ENCODE assay signal across 24 cellular contexts in genomic region chr2:64784168-64785061, GRCh38.
DNase-seq lines count a peak whose midpoint lies in the region; ATAC-seq, FAIRE-seq and TF ChIP-seq lines count a peak whose summit lies in the region.
"Had no signal": no experiment of that assay in that cellular context is flagged by ENCODE, and none has a peak within 500 bp of the region (broad histone marks: within the 10 kb centered on the region; RNA-seq: fewer than 3 reads in every experiment).

No MANE protein-coding gene starts in this region.

- no peak for TF ChIP-seq EP300 in GM12878 (IDR thresholded peaks at IDR 0.05; ENCODE audit: borderline replicate concordance in 1 of 2, control insufficient read depth in 1 of 2, low read depth in 2 of 2, low read length in 2 of 2)
- peak in 1 of 2 experiments; percentile 76; a peak in 1 of 4 replicates for TF ChIP-seq EP300 in HepG2 (IDR thresholded peaks at IDR 0.05; ENCODE audit: low read depth in 2 of 2, low read length in 2 of 2)
- no peak for TF ChIP-seq EP300 in HepG2 (CRISPR knock-in tag; IDR thresholded peaks at IDR 0.05; ENCODE audit: borderline replicate concordance)

- no peak overlapping the region for H3K4me3 Mint-ChIP-seq in stimulated activated memory B cell treated with anti-CD40 and anti-IgM and Interleukin-4, amounts not matched to agents 10 μg/mL and 1 μg/mL and 100 μg/mL, for 72 hours
- no peak overlapping the region for H3K4me3 Mint-ChIP-seq in activated CD4-positive, alpha-beta T cell treated with anti-CD3 and anti-CD28 coated beads, Interleukin-2, amount 10 ng/mL, durations not matched to agents 7 days and 5 days
- H3K4me3 Mint-ChIP-seq: activated CD4-positive, alpha-beta T cell treated with anti-CD3 and anti-CD28 coated beads for 36 hours; activated CD8-positive, alpha-beta memory T cell treated with anti-CD3 and anti-CD28 coated beads, Interleukin-2, amount 10 ng/mL, durations not matched to agents 7 days and 5 days; activated naive CD4-positive, alpha-beta T cell treated with anti-CD3 and anti-CD28 coated beads, Interleukin-2, amount 50 U/mL, for 24 hours; activated T-helper 1 cell treated with anti-CD3 and anti-CD28 coated beads, Interleukin-12 subunit alpha, Interleukin-12 subunit beta, Interleukin-2, Interleukin-4 antibody, amounts not matched to agents 30 ng/mL and 10 ng/mL and 1 ng/mL, durations not matched to agents 14 hours and 24 hours and 36 hours; CD14-positive monocyte had no signal

- in situ Hi-C loops in GM12878 (cut with MboI) (no loop called here), HepG2 (cut with HindIII; ENCODE audit: extremely low pct_ligation_motif_present, low pct_unique_long_range_greater_than_20kb) (no loop called here)

- WGBS in GM12878 (ENCODE audit: insufficient coverage, insufficient replicate concordance, low lambda C conversion rate, missing lambda C conversion rate), result 78% methylated on average over 14 of the region's 14 CpGs
- WGBS in HepG2 (ENCODE audit: low lambda C conversion rate), result under 1% methylated on average over 11 of the region's 14 CpGs

- H3K36me3 ChIP-seq in HCT116 (ENCODE audit: control insufficient read depth in 1 of 2, insufficient read depth in 2 of 2, low read length in 2 of 2) (no peaks in the 10 kb centered on the region), GM12878 (ENCODE audit: control insufficient read depth in 2 of 2, insufficient read depth in 2 of 2, low read length in 1 of 2) (no peaks in the 10 kb centered on the region), HepG2 (replicated peaks in 1 of 2; ENCODE audit: control insufficient read depth in 1 of 2, insufficient read depth in 2 of 2, low read length in 2 of 2) (no peaks in the 10 kb centered on the region), WERI-Rb-1 (no peaks in the 10 kb centered on the region)
- H3K36me3 ChIP-seq: ascending aorta had no signal

- BruUV-seq in HCT116 (replicated peaks; lab: Mats Ljungman, UMichigan) (no TSS peak), GM12878 (replicated peaks; lab: Mats Ljungman, UMichigan) (no TSS peak), HepG2 (replicated peaks; lab: Mats Ljungman, UMichigan) (no TSS peak)

- H3K36me3 Mint-ChIP-seq in stimulated activated memory B cell treated with anti-CD40 and anti-IgM and Interleukin-4, amounts not matched to agents 10 μg/mL and 1 μg/mL and 100 μg/mL, for 72 hours, result no peaks in the 10 kb centered on the region
- no peaks in the 10 kb centered on the region for H3K36me3 Mint-ChIP-seq in activated CD4-positive, alpha-beta T cell treated with anti-CD3 and anti-CD28 coated beads, Interleukin-2, amount 10 ng/mL, durations not matched to agents 7 days and 5 days (ENCODE audit: low read depth)
- H3K36me3 Mint-ChIP-seq: activated CD8-positive, alpha-beta memory T cell treated with anti-CD3 and anti-CD28 coated beads, Interleukin-2, amount 10 ng/mL, durations not matched to agents 7 days and 5 days; activated naive CD4-positive, alpha-beta T cell treated with anti-CD3 and anti-CD28 coated beads, Interleukin-2, amount 50 U/mL, for 24 hours; CD14-positive monocyte had no signal

- DNase-seq in HCT116 (ENCODE audit: low read depth, low spot score) (no peak), GM12878 (ENCODE audit: low read depth, low spot score) (no peak), HepG2 (ENCODE audit: low spot score) (peak; percentile 59), WERI-Rb-1 (no peak)
- no peak for DNase-seq in activated CD4-positive, alpha-beta T cell treated with anti-CD3 and anti-CD28 coated beads, Interleukin-2, amount 50 U/mL, for 48 hours
- no peak for DNase-seq in activated CD4-positive, alpha-beta T cell treated with anti-CD3 and anti-CD28 coated beads, Interleukin-2, amount 10 ng/mL, durations not matched to agents 7 days and 5 days
- DNase-seq: activated CD4-positive, alpha-beta T cell treated with anti-CD3 and anti-CD28 coated beads for 36 hours; activated CD8-positive, alpha-beta memory T cell treated with anti-CD3 and anti-CD28 coated beads, Interleukin-2, amount 10 ng/mL, durations not matched to agents 7 days and 5 days; cerebellar nuclear complex; hypothalamus; KBM-7; NCI-H1694; NCI-H774; occipital lobe; SHP77 treated with DMSO at 0.1 percent for 48 hours had no signal

- H3K9me3 ChIP-seq in HCT116 (ENCODE audit: control insufficient read depth in 1 of 2, insufficient read depth in 1 of 2, low read depth in 1 of 2, low read length in 2 of 2) (no peaks in the 10 kb centered on the region), GM12878 (replicated peaks; ENCODE audit: control insufficient read depth, insufficient read depth, low read length) (no peaks in the 10 kb centered on the region), HepG2 (ENCODE audit: low read length) (no peaks in the 10 kb centered on the region), WERI-Rb-1 (ENCODE audit: severe bottlenecking) (peaks cover 2% of the 10 kb centered on the region)
- H3K9me3 ChIP-seq: ascending aorta had no signal

- no peak for ATAC-seq in HCT116
- ATAC-seq in GM12878, result 0 out of 3 replicates have a peak, but pooled peaks have one; percentile 26
- ATAC-seq in HepG2, result peak; percentile 93
- peak; percentile 14 for ATAC-seq in stimulated activated memory B cell treated with anti-CD40 and anti-IgM and Interleukin-4, amounts not matched to agents 10 μg/mL and 1 μg/mL and 100 μg/mL, for 72 hours
- no peak for ATAC-seq in HG02884 (IDR thresholded peaks at IDR 0.05; ENCODE audit: unreplicated experiment)
- ATAC-seq: activated CD4-positive, alpha-beta T cell treated with anti-CD3 and anti-CD28 coated beads for 36 hours; activated CD8-positive, alpha-beta memory T cell treated with anti-CD3 and anti-CD28 coated beads, Interleukin-2, amount 10 ng/mL, durations not matched to agents 7 days and 5 days had no signal

- no peaks in the 10 kb centered on the region for H3K27me3 Mint-ChIP-seq in stimulated activated memory B cell treated with anti-CD40 and anti-IgM and Interleukin-4, amounts not matched to agents 10 μg/mL and 1 μg/mL and 100 μg/mL, for 72 hours
- no peaks in the 10 kb centered on the region for H3K27me3 Mint-ChIP-seq in activated CD4-positive, alpha-beta T cell treated with anti-CD3 and anti-CD28 coated beads, Interleukin-2, amount 10 ng/mL, durations not matched to agents 7 days and 5 days
- H3K27me3 Mint-ChIP-seq: activated CD4-positive, alpha-beta T cell treated with anti-CD3 and anti-CD28 coated beads for 36 hours; activated CD8-positive, alpha-beta memory T cell treated with anti-CD3 and anti-CD28 coated beads, Interleukin-2, amount 10 ng/mL, durations not matched to agents 7 days and 5 days; activated naive CD4-positive, alpha-beta T cell treated with anti-CD3 and anti-CD28 coated beads, Interleukin-2, amount 50 U/mL, for 24 hours had no signal

- peaks cover 34% of the 10 kb centered on the region for H3K4me1 Mint-ChIP-seq in stimulated activated memory B cell treated with anti-CD40 and anti-IgM and Interleukin-4, amounts not matched to agents 10 μg/mL and 1 μg/mL and 100 μg/mL, for 72 hours
- H3K4me1 Mint-ChIP-seq in activated CD4-positive, alpha-beta T cell treated with anti-CD3 and anti-CD28 coated beads, Interleukin-2, amount 10 ng/mL, durations not matched to agents 7 days and 5 days, result no peaks in the 10 kb centered on the region
- H3K4me1 Mint-ChIP-seq: activated CD4-positive, alpha-beta T cell treated with anti-CD3 and anti-CD28 coated beads for 36 hours; activated CD8-positive, alpha-beta memory T cell treated with anti-CD3 and anti-CD28 coated beads, Interleukin-2, amount 10 ng/mL, durations not matched to agents 7 days and 5 days; activated naive CD4-positive, alpha-beta T cell treated with anti-CD3 and anti-CD28 coated beads, Interleukin-2, amount 50 U/mL, for 24 hours had no signal

- no peak for TF ChIP-seq POLR2A in HCT116 (IDR thresholded peaks at IDR 0.05; ENCODE audit: borderline replicate concordance, extremely low read depth, insufficient read depth, insufficient read length)
- no peak for TF ChIP-seq POLR2A in GM12878 (IDR thresholded peaks at IDR 0.05; ENCODE audit: low read depth, low read length)
- 0 out of 4 replicates have a peak, but pooled peaks of 1 of the 2 experiments have one; percentile 46 for TF ChIP-seq POLR2A in HepG2 (IDR thresholded peaks at IDR 0.05; ENCODE audit: insufficient read depth in 1 of 2, low read depth in 2 of 2, low read length in 2 of 2)

- H3K27me3 ChIP-seq in HCT116 (ENCODE audit: insufficient read depth, low read length) (no peaks in the 10 kb centered on the region), GM12878 (replicated peaks in 1 of 2; ENCODE audit: control insufficient read depth in 2 of 2, insufficient read depth in 2 of 2, low read length in 1 of 2) (no peaks in the 10 kb centered on the region), HepG2 (ENCODE audit: control insufficient read depth in 1 of 2, insufficient read depth in 2 of 2, low read length in 2 of 2) (peaks cover 0 to 9% of the 10 kb centered on the region in 2 experiments; a peak in 2 of 5 replicates), WERI-Rb-1 (ENCODE audit: insufficient read depth, low read depth, severe bottlenecking) (no peaks in the 10 kb centered on the region)
- H3K27me3 ChIP-seq: ascending aorta had no signal

- H3K9ac ChIP-seq in HCT116 (ENCODE audit: low read length) (no peak overlapping the region), GM12878 (ENCODE audit: control insufficient read depth, insufficient read depth, low read length) (no peak overlapping the region), HepG2 (ENCODE audit: insufficient read depth, low read depth, low read length) (peak overlapping the region; percentile 59)

- H3K4me1 ChIP-seq in HCT116 (ENCODE audit: control insufficient read depth in 1 of 2, insufficient read depth in 2 of 2, low read length in 2 of 2) (peaks cover 14 to 46% of the 10 kb centered on the region in 2 experiments), GM12878 (ENCODE audit: control insufficient read depth, insufficient read depth, low read length) (peaks cover 14% of the 10 kb centered on the region), HepG2 (ENCODE audit: insufficient read depth, low read length) (peaks cover 22% of the 10 kb centered on the region)
- H3K4me1 ChIP-seq: ascending aorta had no signal

- H4K20me1 ChIP-seq in HCT116 (ENCODE audit: insufficient read depth), result no peaks in the 10 kb centered on the region
- no peaks in the 10 kb centered on the region for H4K20me1 ChIP-seq in GM12878 (ENCODE audit: control insufficient read depth, insufficient read depth)
- no peaks in the 10 kb centered on the region for H4K20me1 ChIP-seq in HepG2 (ENCODE audit: insufficient read depth, low read length)

- POLR2A ChIA-PET in HCT116 (lab: Charles Lee), result interaction anchor here (0.5 kb wide), 1 partner anchor 55 kb away, joined by 3 read pairs; no protein-coding TSS in a partner anchor
- POLR2A ChIA-PET in GM12878 (lab: Charles Lee), result interaction anchor here (1.2 to 1.5 kb wide), 3 partner anchors 9 to 11 kb away, joined by 3 to 4 read pairs (median 3); no protein-coding TSS in a partner anchor
- POLR2A ChIA-PET in HepG2 (lab: Yijun Ruan, JAX), result interaction anchor here (0.9 to 1.7 kb wide), 4 partner anchors 9 to 134 kb away, joined by 3 to 8 read pairs (median 4); no protein-coding TSS in a partner anchor
- POLR2A ChIA-PET in activated CD4-positive, alpha-beta T cell treated with anti-CD3 and anti-CD28 coated beads, Interleukin-2, amount 10 ng/mL, durations not matched to agents 7 days and 5 days (lab: Charles Lee), result no interaction called here

- FAIRE-seq in GM12878 (lab: Jason Lieb, UNC) (no peak), HepG2 (lab: Jason Lieb, UNC) (peak; percentile 47)
- FAIRE-seq: frontal cortex, GM18507 had no signal

- RAD21 ChIA-PET in HCT116 (lab: Charles Lee; ENCODE audit: low non-redundant PET in 1 of 2, low total read pairs in 2 of 2, uncharacterized antibody in 2 of 2, unreplicated experiment in 2 of 2) (no interaction called here), GM12878 (lab: Charles Lee; ENCODE audit: unreplicated experiment) (no interaction called here)

- no peak overlapping the region for H2AFZ ChIP-seq in HCT116 (ENCODE audit: low read depth, low read length, poor library complexity, severe bottlenecking)
- peak overlapping the region; percentile 74 for H2AFZ ChIP-seq in GM12878 (ENCODE audit: control insufficient read depth, low read depth, low read length)
- peak overlapping the region; percentile 66 for H2AFZ ChIP-seq in HepG2 (ENCODE audit: low read length)

- SMC1A ChIA-PET in GM12878 (lab: Charles Lee; ENCODE audit: uncharacterized antibody, unreplicated experiment), result interaction anchor here (0.8 to 1.3 kb wide), 3 partner anchors 9 to 194 kb away, joined by 3 to 5 read pairs (median 3); no protein-coding TSS in a partner anchor

- CTCF ChIA-PET in HCT116 (lab: Charles Lee) (no interaction called here), GM12878 (lab: Yijun Ruan, JAX) (interaction anchor here (0.8 to 1.2 kb wide), 4 partner anchors 10 to 114 kb away, joined by 3 to 5 read pairs (median 3); no protein-coding TSS in a partner anchor), HepG2 (lab: Yijun Ruan, JAX; ENCODE audit: low intra/inter-chr PET ratio, low total read pairs) (no interaction called here)
- CTCF ChIA-PET in activated CD4-positive, alpha-beta T cell treated with anti-CD3 and anti-CD28 coated beads, Interleukin-2, amount 10 ng/mL, durations not matched to agents 7 days and 5 days (lab: Charles Lee), result interaction anchor here (1.2 to 1.4 kb wide), 3 partner anchors 10 to 161 kb away, joined by 3 to 5 read pairs (median 3); no protein-coding TSS in a partner anchor

- intact Hi-C loops in HCT116 (cut with micrococcal nuclease), result no loop called here
- intact Hi-C loops in GM12878 (cut with micrococcal nuclease; ENCODE audit: unreplicated experiment), result no loop called here
- intact Hi-C loops in HepG2 (cut with micrococcal nuclease; ENCODE audit: unreplicated experiment), result no loop called here

- no peak for TF ChIP-seq CTCF in HCT116 (IDR thresholded peaks at IDR 0.05 in 2 of 3, conservative IDR thresholded peaks at IDR 0.05 in 1 of 3; ENCODE audit: borderline replicate concordance in 1 of 3, insufficient read depth in 1 of 3, low read depth in 2 of 3, low read length in 2 of 3)
- TF ChIP-seq CTCF in GM12878 (IDR thresholded peaks at IDR 0.05 in 2 of 3, conservative IDR thresholded peaks at IDR 0.05 in 1 of 3; ENCODE audit: control insufficient read depth in 2 of 3, extremely low read depth in 1 of 3, insufficient read depth in 1 of 3, low read depth in 3 of 3, low read length in 3 of 3), result no peak
- TF ChIP-seq CTCF in HepG2 (CRISPR knock-in tag; IDR thresholded peaks at IDR 0.05), result peak; percentile 32; the same call in 1 of the 2 replicates
- no peak for TF ChIP-seq CTCF in WERI-Rb-1 (IDR thresholded peaks at IDR 0.05; ENCODE audit: low read depth, low read length)

- H3K27ac ChIP-seq in HCT116 (ENCODE audit: low read depth, low read length) (no peak overlapping the region; the same call in 1 of the 2 replicates), GM12878 (ENCODE audit: control insufficient read depth, insufficient read depth) (no peak overlapping the region), HepG2 (ENCODE audit: extremely low read length, insufficient read depth, low read length) (peak overlapping the region; percentile 67), WERI-Rb-1 (no peak overlapping the region)
- H3K27ac ChIP-seq: ascending aorta had no signal

- H3K79me2 ChIP-seq in HCT116 (ENCODE audit: insufficient read depth, low read length), result no peaks in the 10 kb centered on the region
- H3K79me2 ChIP-seq in GM12878 (ENCODE audit: control insufficient read depth, insufficient read depth, low read length), result no peaks in the 10 kb centered on the region
- H3K79me2 ChIP-seq in HepG2 (ENCODE audit: insufficient read depth, low read length), result no peaks in the 10 kb centered on the region

- H3K9me3 Mint-ChIP-seq in stimulated activated memory B cell treated with anti-CD40 and anti-IgM and Interleukin-4, amounts not matched to agents 10 μg/mL and 1 μg/mL and 100 μg/mL, for 72 hours, result no peaks in the 10 kb centered on the region
- no peaks in the 10 kb centered on the region for H3K9me3 Mint-ChIP-seq in activated CD4-positive, alpha-beta T cell treated with anti-CD3 and anti-CD28 coated beads, Interleukin-2, amount 10 ng/mL, durations not matched to agents 7 days and 5 days
- H3K9me3 Mint-ChIP-seq: activated naive CD4-positive, alpha-beta T cell treated with anti-CD3 and anti-CD28 coated beads, Interleukin-2, amount 50 U/mL, for 24 hours; activated T-helper 1 cell treated with anti-CD3 and anti-CD28 coated beads, Interleukin-12 subunit alpha, Interleukin-12 subunit beta, Interleukin-2, Interleukin-4 antibody, amounts not matched to agents 30 ng/mL and 10 ng/mL and 1 ng/mL, durations not matched to agents 14 hours and 24 hours and 36 hours had no signal

- TF ChIP-seq RAD21 in HCT116 (IDR thresholded peaks at IDR 0.05; ENCODE audit: low read depth) (no peak), GM12878 (IDR thresholded peaks at IDR 0.05; ENCODE audit: insufficient read depth, low read depth, low read length) (no peak), HepG2 (CRISPR knock-in tag; IDR thresholded peaks at IDR 0.05) (no peak)

- H3K9me2 ChIP-seq in HCT116 (ENCODE audit: insufficient read depth), result no peaks in the 10 kb centered on the region

- H3K4me3 ChIP-seq in HCT116 (replicated peaks in 1 of 2; ENCODE audit: low read depth in 1 of 2, low read length in 2 of 2) (no peak overlapping the region), GM12878 (no peak overlapping the region), HepG2 (replicated peaks in 1 of 3; ENCODE audit: insufficient read depth in 1 of 3, low read depth in 2 of 3, low read length in 3 of 3) (peak overlapping the region; percentile 39 to 75 (median 47)), WERI-Rb-1 (ENCODE audit: low read depth, low read length) (no peak overlapping the region)
- H3K4me3 ChIP-seq: ascending aorta, lung had no signal

- 0 out of 2 replicates have a peak overlapping the region, but pooled peaks have one; percentile 9 for H3K4me2 ChIP-seq in HCT116 (ENCODE audit: low read length)
- H3K4me2 ChIP-seq in GM12878 (ENCODE audit: control insufficient read depth, insufficient read depth), result no peak overlapping the region
- peak overlapping the region; percentile 93 for H3K4me2 ChIP-seq in HepG2 (ENCODE audit: low read depth, low read length)

- H3K27ac Mint-ChIP-seq in stimulated activated memory B cell treated with anti-CD40 and anti-IgM and Interleukin-4, amounts not matched to agents 10 μg/mL and 1 μg/mL and 100 μg/mL, for 72 hours, result peak overlapping the region; percentile 38
- no peak overlapping the region for H3K27ac Mint-ChIP-seq in activated CD4-positive, alpha-beta T cell treated with anti-CD3 and anti-CD28 coated beads, Interleukin-2, amount 10 ng/mL, durations not matched to agents 7 days and 5 days
- H3K27ac Mint-ChIP-seq: activated CD4-positive, alpha-beta T cell treated with anti-CD3 and anti-CD28 coated beads for 36 hours; activated CD8-positive, alpha-beta memory T cell treated with anti-CD3 and anti-CD28 coated beads, Interleukin-2, amount 10 ng/mL, durations not matched to agents 7 days and 5 days; activated naive CD4-positive, alpha-beta T cell treated with anti-CD3 and anti-CD28 coated beads, Interleukin-2, amount 50 U/mL, for 24 hours; activated T-helper 1 cell treated with anti-CD3 and anti-CD28 coated beads, Interleukin-12 subunit alpha, Interleukin-12 subunit beta, Interleukin-2, Interleukin-4 antibody, amounts not matched to agents 30 ng/mL and 10 ng/mL and 1 ng/mL, durations not matched to agents 14 hours and 24 hours and 36 hours had no signal

Comparison
In these comparisons a context has a peak if more than half of its experiments do, and no peak if none do; other contexts are left out.
1. ATAC-seq: peak in GM12878 (single experiment), HepG2 (single experiment) and stimulated activated memory B cell treated with anti-CD40 and anti-IgM and Interleukin-4, amounts not matched to agents 10 μg/mL and 1 μg/mL and 100 μg/mL, for 72 hours (single experiment); none in HCT116 (single experiment) and HG02884 (single experiment).
2. H3K4me3 ChIP-seq: peak in HepG2 (3 of 3); none in HCT116 (0 of 2), GM12878 (single experiment) and WERI-Rb-1 (single experiment).
3. CTCF ChIA-PET loops: an anchor here in GM12878 (0.8 to 1.2 kb wide) and activated CD4-positive, alpha-beta T cell treated with anti-CD3 and anti-CD28 coated beads, Interleukin-2, amount 10 ng/mL, durations not matched to agents 7 days and 5 days (1.2 to 1.4 kb wide); none called in HCT116 and HepG2.